ENCODE assay signal across 28 cellular contexts in the genomic region with DNA sequence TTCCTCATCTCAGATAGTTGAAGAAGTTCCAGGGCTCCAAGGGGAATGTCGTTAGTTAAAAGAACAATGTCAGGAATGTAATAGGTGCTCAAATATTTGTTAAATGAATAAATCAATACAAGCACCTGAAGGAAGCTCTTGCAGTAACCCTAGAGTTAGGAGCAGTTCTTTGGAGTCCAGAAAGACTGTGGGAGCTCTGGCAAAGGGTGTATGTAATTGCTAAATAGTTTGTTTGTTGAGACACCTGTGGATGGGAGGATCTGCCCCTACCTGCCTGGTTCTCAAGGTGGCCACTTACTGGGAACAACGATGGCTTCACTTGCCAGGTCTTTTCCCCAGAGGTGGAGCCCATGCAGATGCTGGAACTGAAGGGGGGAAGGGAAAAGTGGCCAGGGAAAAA. TPM values are rescaled to one million over a fixed set of nuclear protein-coding genes. Genes with fewer than 3 reads are reported as not detected.
DNase-seq lines count a peak whose midpoint lies in the region; ATAC-seq and TF ChIP-seq lines count a peak whose summit lies in the region.
"Had no signal": no experiment of that assay in that cellular context is flagged by ENCODE, and none has a peak within 500 bp of the region (broad histone marks: within the 10 kb centered on the region; RNA-seq: fewer than 3 reads in every experiment).

No MANE protein-coding gene starts in this region.

- H3K4me3 ChIP-seq in prostate gland: no peak overlapping the region
- no peak overlapping the region for H3K4me3 ChIP-seq in BE2C (ENCODE audit: low read depth, low read length)
- H3K4me3 ChIP-seq: heart left ventricle, K562, MG63, pancreas, sigmoid colon, tibial nerve had no signal

- H3K9me3 Mint-ChIP-seq in effector memory CD8-positive, alpha-beta T cell: no peaks in the 10 kb centered on the region
- H3K9me3 Mint-ChIP-seq: activated B cell treated with CpG ODN at 0.5 μM for 24 hours; activated T-helper 2 cell treated with anti-CD3 and anti-CD28 coated beads, Interferon-gamma antibody, Interleukin-2, Interleukin-4, amounts not matched to agents 10 μg/mL and 5 μg/mL and 100 μg/mL, durations not matched to agents 14 hours and 24 hours and 36 hours; nephron progenitor cell; stimulated activated naive CD8-positive, alpha-beta T cell treated with anti-CD3 and anti-CD28 coated beads, Interleukin-15, amount 100 ng/mL, for 72 hours had no signal

- TF ChIP-seq CTCF in prostate gland (IDR thresholded peaks at IDR 0.05) (no peak), BE2C (IDR thresholded peaks at IDR 0.05; ENCODE audit: low read depth, low read length) (no peak)

- H3K27me3 ChIP-seq in prostate gland (replicated peaks; ENCODE audit: insufficient read depth): no peaks in the 10 kb centered on the region
- H3K27me3 ChIP-seq in BE2C: no peaks in the 10 kb centered on the region
- H3K27me3 ChIP-seq: heart left ventricle, MG63, pancreas, sigmoid colon, tibial nerve had no signal

- WGBS in prostate gland: 30% methylated on average over 2 of the region's 2 CpGs

- TF ChIP-seq POLR2A in prostate gland (IDR thresholded peaks at IDR 0.05): no peak

- H3K27ac Mint-ChIP-seq in effector memory CD8-positive, alpha-beta T cell: peak overlapping the region; percentile 83 to 93
- H3K27ac Mint-ChIP-seq: activated B cell treated with CpG ODN at 0.5 μM for 24 hours; activated naive CD8-positive, alpha-beta T cell; activated T-helper 2 cell treated with anti-CD3 and anti-CD28 coated beads, Interferon-gamma antibody, Interleukin-2, Interleukin-4, amounts not matched to agents 10 μg/mL and 5 μg/mL and 100 μg/mL, durations not matched to agents 14 hours and 24 hours and 36 hours; nephron progenitor cell; stimulated activated naive CD8-positive, alpha-beta T cell treated with anti-CD3 and anti-CD28 coated beads, Interleukin-15, amount 100 ng/mL, for 72 hours had no signal

- H3K36me3 ChIP-seq in prostate gland (no peaks in the 10 kb centered on the region), BE2C (no peaks in the 10 kb centered on the region)
- H3K36me3 ChIP-seq: heart left ventricle, MG63, pancreas, sigmoid colon, tibial nerve had no signal

- H3K27me3 Mint-ChIP-seq in effector memory CD8-positive, alpha-beta T cell: no peaks in the 10 kb centered on the region
- H3K27me3 Mint-ChIP-seq: activated B cell treated with CpG ODN at 0.5 μM for 24 hours; activated naive CD8-positive, alpha-beta T cell; stimulated activated naive CD8-positive, alpha-beta T cell treated with anti-CD3 and anti-CD28 coated beads, Interleukin-15, amount 100 ng/mL, for 72 hours had no signal

- no peak overlapping the region for H3K4me3 Mint-ChIP-seq in effector memory CD8-positive, alpha-beta T cell
- H3K4me3 Mint-ChIP-seq: activated B cell treated with CpG ODN at 0.5 μM for 24 hours; activated naive CD8-positive, alpha-beta T cell; nephron progenitor cell; stimulated activated naive CD8-positive, alpha-beta T cell treated with anti-CD3 and anti-CD28 coated beads, Interleukin-15, amount 100 ng/mL, for 72 hours had no signal

- peaks cover 38 to 41% of the 10 kb centered on the region in 2 donors for H3K4me1 Mint-ChIP-seq in effector memory CD8-positive, alpha-beta T cell (ENCODE audit: low read depth in 2 of 2)

- DNase-seq in COR-L47 (lab: John Stamatoyannopoulos, UW) (peak; percentile 21), NCI-H345 treated with DMSO at 0.1 percent for 48 hours (lab: John Stamatoyannopoulos, UW; ENCODE audit: unreplicated experiment) (peak; percentile 11), prostate gland (ENCODE audit: low spot score) (peak; percentile 61), NCI-H82 (lab: John Stamatoyannopoulos, UW) (no peak), BE2C (no peak)
- DNase-seq in effector memory CD8-positive, alpha-beta T cell: no peak
- DNase-seq: activated B cell treated with CpG ODN at 0.5 μM for 24 hours; activated CD4-positive, alpha-beta T cell treated with anti-CD3 and anti-CD28 coated beads, Interleukin-2, amount 50 U/mL, for 48 hours; activated CD8-positive, alpha-beta memory T cell treated with anti-CD3 and anti-CD28 coated beads, Interleukin-2, amount 50 U/mL, for 48 hours; cerebellar nuclear complex; DMS79 treated with DMSO at 0.1 percent for 48 hours; heart left ventricle; MG63; NCI-H1436; NCI-H2171 treated with DMSO at 0.1 percent for 48 hours; nephron progenitor cell; pancreas; Right ventricle myocardium superior; sigmoid colon; stimulated activated CD4-positive, alpha-beta T cell treated with anti-CD3 and anti-CD28 coated beads, Interleukin-15, amount 100 ng/mL, for 24 hours; stimulated activated naive CD8-positive, alpha-beta T cell treated with anti-CD3 and anti-CD28 coated beads, Interleukin-15, amount 100 ng/mL, for 72 hours; T1000 had no signal

- H3K27ac ChIP-seq in prostate gland: peak overlapping the region; percentile 7 to 40
- H3K27ac ChIP-seq: heart left ventricle, tibial nerve had no signal

- intact Hi-C loops in prostate gland (cut with DNase I): loop anchor here (10.0 kb wide), 1 partner anchor 333 kb away; no protein-coding TSS in a partner anchor

- ATAC-seq in effector memory CD8-positive, alpha-beta T cell (replicated peaks): no peak
- no peak for ATAC-seq in HG02852 (IDR thresholded peaks at IDR 0.05; ENCODE audit: unreplicated experiment)
- ATAC-seq: heart left ventricle; K562; left lobe of liver; pancreas; stimulated activated naive CD8-positive, alpha-beta T cell treated with anti-CD3 and anti-CD28 coated beads, Interleukin-15, amount 100 ng/mL, for 72 hours had no signal

- H3K9me3 ChIP-seq in prostate gland (no peaks in the 10 kb centered on the region), BE2C (no peaks in the 10 kb centered on the region)
- H3K9me3 ChIP-seq: heart left ventricle, MG63, pancreas, sigmoid colon, tibial nerve had no signal

- H3K36me3 Mint-ChIP-seq in effector memory CD8-positive, alpha-beta T cell (ENCODE audit: insufficient read depth): peaks cover 3% of the 10 kb centered on the region
- H3K36me3 Mint-ChIP-seq: activated naive CD8-positive, alpha-beta T cell had no signal

- H3K4me1 ChIP-seq in prostate gland (replicated peaks) (peaks cover 13% of the 10 kb centered on the region), BE2C (no peaks in the 10 kb centered on the region)

RNA-seq across cellular contexts. Expression of a gene that starts 27.5 kb away (rescaled TPM):
- 100 to 1,000 TPM; 154 to 303 TPM for total RNA-seq in prostate gland
- 26.6 TPM for polyA plus RNA-seq in BE2C (2012; ENCODE audit: insufficient read depth, insufficient read length, low read depth)

Comparison
In these comparisons a context has a peak if more than half of its experiments do, and no peak if none do; other contexts are left out.
1. DNase-seq: peak in COR-L47 (single experiment), NCI-H345 treated with DMSO at 0.1 percent for 48 hours (single experiment) and prostate gland (single experiment); none in effector memory CD8-positive, alpha-beta T cell (0 of 3), NCI-H82 (single experiment) and BE2C (single experiment).